Comparison of ENCODE assay signal across 13 cellular contexts in the genomic region with DNA sequence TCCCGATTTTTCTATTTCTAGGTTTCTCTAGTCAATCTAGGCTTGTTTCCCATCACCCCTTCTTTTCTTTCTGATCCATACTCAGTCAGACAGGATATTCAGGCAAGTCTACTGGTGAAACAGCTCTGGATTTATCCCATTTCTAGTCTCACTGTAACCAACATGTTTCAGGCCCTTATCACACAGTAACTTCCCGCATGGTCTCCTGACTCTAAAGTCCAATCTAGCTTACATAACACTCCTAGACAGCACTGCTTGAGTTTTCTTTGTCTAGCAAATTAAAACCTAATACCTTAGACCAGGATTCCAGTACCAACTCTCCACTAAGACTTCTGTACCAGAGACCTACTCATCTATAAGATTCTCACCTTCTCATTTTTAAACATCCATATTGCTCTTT. TPM values are rescaled to one million over a fixed set of nuclear protein-coding genes. Genes with fewer than 3 reads are reported as not detected.
"Had no signal": no experiment of that assay in that cellular context is flagged by ENCODE, and none has a peak within 500 bp of the region (broad histone marks: within the 10 kb centered on the region; RNA-seq: fewer than 3 reads in every experiment).

No MANE protein-coding gene starts in this region.

RNA-seq across cellular contexts. Expression of gene FOXD4L6, which starts 13.4 kb away (rescaled TPM):
- total RNA-seq: colonic mucosa, endodermal cell, epithelial cell of proximal tubule, esophagus mucosa, fibroblast of lung, fibroblast of villous mesenchyme, foreskin keratinocyte, gastrocnemius medialis, gastroesophageal sphincter, glomerular endothelial cell, heart left ventricle, heart right ventricle had no signal
- polyA plus RNA-seq: endothelial cell of umbilical vein, fibroblast of lung, heart left ventricle, heart right ventricle had no signal
